8 cellular contexts compared by ENCODE assay signal in the genomic region with DNA sequence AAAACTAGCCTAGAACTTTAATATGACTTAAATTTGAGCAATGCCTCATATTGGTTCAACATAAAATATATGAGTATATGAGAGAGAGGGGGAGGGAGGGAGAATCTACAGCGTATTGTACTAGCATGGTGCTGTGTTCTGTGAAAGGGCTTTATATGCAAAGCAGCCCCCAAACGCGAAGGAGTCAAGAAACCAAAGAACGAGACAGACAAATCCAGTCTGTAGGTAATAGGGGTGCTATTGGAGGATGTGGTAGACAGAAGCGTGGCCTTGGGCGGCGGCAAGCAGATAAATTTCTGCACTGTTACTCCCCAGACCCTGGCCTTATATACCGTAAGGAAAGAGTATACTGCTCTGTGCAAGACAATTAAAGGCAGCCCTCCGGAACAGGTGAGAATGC. TPM values are rescaled to one million over a fixed set of nuclear protein-coding genes. Genes with fewer than 3 reads are reported as not detected.
DNase-seq lines count a peak whose midpoint lies in the region; ATAC-seq and TF ChIP-seq lines count a peak whose summit lies in the region.

No MANE protein-coding gene starts in this region.

- H3K9me3 Mint-ChIP-seq in Calu3 (ENCODE audit: low read depth, unreplicated experiment), result no peaks in the 10 kb centered on the region

- intact Hi-C loops in Calu3 (cut with micrococcal nuclease; ENCODE audit: unreplicated experiment), result loop anchor here (2.0 kb wide), 1 partner anchor 29 kb away; no protein-coding TSS in a partner anchor

- peaks cover 33% of the 10 kb centered on the region for H3K4me1 ChIP-seq in OCI-LY3 (ENCODE audit: low read length)

- CTCF ChIA-PET in Calu3 (lab: Charles Lee), result no interaction called here

- H3K27ac ChIP-seq in OCI-LY3 (ENCODE audit: low read length) (no peak overlapping the region), epithelial cell of prostate (peak overlapping the region; percentile 87)

- H3K9ac ChIP-seq in OCI-LY3 (ENCODE audit: low read length), result peak overlapping the region; percentile 94

- ATAC-seq in GM21786 (IDR thresholded peaks at IDR 0.05; ENCODE audit: unreplicated experiment), result peak; percentile 8

- H3K36me3 Mint-ChIP-seq in Calu3 (ENCODE audit: insufficient read depth, unreplicated experiment), result peaks cover 35% of the 10 kb centered on the region

- TSS peak; percentile 82 for BruUV-seq in Calu3 (replicated peaks; lab: Mats Ljungman, UMichigan)

- peak overlapping the region; percentile 71 for H3K27ac Mint-ChIP-seq in Calu3 (ENCODE audit: unreplicated experiment)

- TF ChIP-seq CTCF in Calu3 (IDR thresholded peaks at IDR 0.05; ENCODE audit: unreplicated experiment), result no peak
- TF ChIP-seq CTCF in OCI-LY3 (IDR thresholded peaks at IDR 0.05; ENCODE audit: low read depth, low read length), result no peak
- no peak for TF ChIP-seq CTCF in retinal pigment epithelial cell (conservative IDR thresholded peaks at IDR 0.05; ENCODE audit: low read depth, low read length)
- no peak for TF ChIP-seq CTCF in GM13976 (IDR thresholded peaks at IDR 0.05; ENCODE audit: borderline replicate concordance, control extremely low read depth, extremely low read depth, insufficient read depth, missing control alignments)

- no peaks in the 10 kb centered on the region for H3K27me3 Mint-ChIP-seq in Calu3 (ENCODE audit: unreplicated experiment)

- DNase-seq in Calu3 (no peak), epithelial cell of prostate (ENCODE audit: low read depth, low spot score) (no peak), retinal pigment epithelial cell (ENCODE audit: low read depth) (no peak), COLO668 (lab: John Stamatoyannopoulos, UW; ENCODE audit: unreplicated experiment) (no peak), AG20443 (ENCODE audit: low spot score) (no peak), GM13976 (ENCODE audit: low spot score) (no peak)

- peak overlapping the region; percentile 37; the same call in 1 of the 2 replicates for H2AFZ ChIP-seq in OCI-LY3 (ENCODE audit: low read depth, low read length)

- H3K4me2 ChIP-seq in OCI-LY3 (ENCODE audit: low read length), result peak overlapping the region; percentile 89

- in situ Hi-C loops in GM13976 (cut with MboI; ENCODE audit: low sequenced_read_pairs, unreplicated experiment), result no loop called here

- peaks cover 4% of the 10 kb centered on the region; the same call in 1 of the 2 replicates for H3K27me3 ChIP-seq in OCI-LY3 (ENCODE audit: low read depth, low read length)

- peaks cover 11% of the 10 kb centered on the region for H4K20me1 ChIP-seq in OCI-LY3 (ENCODE audit: insufficient read depth, low read length)

- H3K9me3 ChIP-seq in OCI-LY3 (ENCODE audit: insufficient read depth, low read length), result no peaks in the 10 kb centered on the region

- H3K36me3 ChIP-seq in OCI-LY3 (replicated peaks; ENCODE audit: low read depth, low read length), result peaks cover 12% of the 10 kb centered on the region

- H3K4me3 Mint-ChIP-seq in Calu3 (ENCODE audit: low read depth, unreplicated experiment), result no peak overlapping the region

- H3K4me3 ChIP-seq in OCI-LY3 (ENCODE audit: low read length) (peak overlapping the region; percentile 89), retinal pigment epithelial cell (ENCODE audit: low read length) (peak overlapping the region; percentile 77)

- H3K79me2 ChIP-seq in OCI-LY3 (ENCODE audit: low read length), result peaks cover 28% of the 10 kb centered on the region

- H3K4me1 Mint-ChIP-seq in Calu3 (ENCODE audit: low read depth, unreplicated experiment), result peaks cover 29% of the 10 kb centered on the region

RNA-seq across cellular contexts. Expression of gene ANXA5, which starts 0.8 kb away (rescaled TPM):
- 246 and 273 TPM in 2 replicates for total RNA-seq in Calu3 (2022)
